8 cellular contexts compared by ENCODE assay signal in the genomic region with DNA sequence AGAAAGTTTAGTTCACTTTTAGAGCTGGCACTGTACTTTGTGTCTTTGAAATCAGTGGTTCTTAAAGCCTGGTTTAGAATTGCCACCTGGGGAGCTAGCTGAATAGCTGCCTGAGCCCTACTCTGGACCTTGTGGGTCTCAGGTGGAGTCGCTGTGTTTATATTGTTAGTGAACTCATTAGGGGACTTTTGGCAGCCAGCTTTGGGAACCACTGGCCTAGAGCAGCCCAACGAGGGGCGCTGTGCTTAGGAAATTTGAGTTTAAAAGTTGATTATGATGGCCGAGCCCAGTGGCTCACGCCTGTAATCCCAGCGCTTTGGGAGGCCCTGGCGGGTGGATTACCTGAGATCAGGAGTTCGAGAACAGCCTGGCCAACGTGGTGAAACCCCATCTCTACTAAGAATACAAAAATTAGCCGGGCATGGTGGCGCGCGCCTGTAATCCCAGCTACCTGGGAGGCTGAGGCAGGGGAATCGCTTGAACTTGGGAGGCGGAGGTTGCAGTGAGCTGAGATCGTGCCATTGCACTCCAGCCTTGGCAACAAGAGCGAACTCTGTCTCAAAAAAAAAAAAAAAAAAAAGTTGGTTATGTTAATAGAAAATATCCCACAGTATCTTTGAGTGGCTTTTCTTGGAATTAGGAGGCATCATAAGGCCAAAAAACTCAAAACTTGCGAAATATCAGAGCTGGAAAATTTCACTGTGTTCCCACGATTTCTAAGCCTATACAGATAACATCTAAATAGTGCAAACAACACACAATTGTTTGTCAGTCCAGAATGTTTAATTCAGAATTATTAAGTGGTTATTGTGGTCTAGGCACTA. TPM values are rescaled to one million over a fixed set of nuclear protein-coding genes. Genes with fewer than 3 reads are reported as not detected.
A peak's percentile ranks its signal among the peaks of the same experiment; 100 is the strongest.
DNase-seq lines count a peak whose midpoint lies in the region; ATAC-seq and TF ChIP-seq lines count a peak whose summit lies in the region.

No MANE protein-coding gene starts in this region.

- peak overlapping the region; percentile 20 for H3K27ac ChIP-seq in C4-2B

- ATAC-seq in GM19452 (IDR thresholded peaks at IDR 0.05; ENCODE audit: unreplicated experiment) (peak; percentile 1), HG03521 (IDR thresholded peaks at IDR 0.05; ENCODE audit: unreplicated experiment) (peak; percentile 1), HG03460 (IDR thresholded peaks at IDR 0.05; ENCODE audit: unreplicated experiment) (no peak)
- ATAC-seq in activated naive CD4-positive, alpha-beta T cell treated with anti-CD3 and anti-CD28 coated beads, Interleukin-2, amount 50 U/mL, for 72 hours: peak; percentile 1 to 3
- ATAC-seq in stimulated activated naive CD8-positive, alpha-beta T cell treated with anti-CD3 and anti-CD28 coated beads, Interleukin-15, Interleukin-2, amounts not matched to agents 100 U/mL and 50 U/mL, for 24 hours: no peak

- H3K36me3 Mint-ChIP-seq in activated naive CD4-positive, alpha-beta T cell treated with anti-CD3 and anti-CD28 coated beads, Interleukin-2, amount 50 U/mL, for 72 hours: peaks cover 14 to 16% of the 10 kb centered on the region in 2 donors

- peak overlapping the region; percentile 63 to 93 for H3K27ac Mint-ChIP-seq in activated naive CD4-positive, alpha-beta T cell treated with anti-CD3 and anti-CD28 coated beads, Interleukin-2, amount 50 U/mL, for 72 hours

- H3K9me3 Mint-ChIP-seq in activated naive CD4-positive, alpha-beta T cell treated with anti-CD3 and anti-CD28 coated beads, Interleukin-2, amount 50 U/mL, for 72 hours: peaks cover 0 to 5% of the 10 kb centered on the region in 2 donors

- no peak for TF ChIP-seq CTCF in C4-2B (conservative IDR thresholded peaks at IDR 0.05)

- peak in 1 of 2 donors; percentile 9 for DNase-seq in activated naive CD4-positive, alpha-beta T cell treated with anti-CD3 and anti-CD28 coated beads, Interleukin-2, amount 50 U/mL, for 72 hours (ENCODE audit: low spot score in 2 of 2)
- DNase-seq in iPS-NIHi7 (ENCODE audit: extremely low spot score): peak; percentile 29
- DNase-seq in stimulated activated naive CD8-positive, alpha-beta T cell treated with anti-CD3 and anti-CD28 coated beads, Interleukin-15, Interleukin-2, amounts not matched to agents 100 U/mL and 50 U/mL, for 24 hours: peak; percentile 14
- DNase-seq in NK-92 treated with Interleukin-12 subunit alpha and Interleukin-12 subunit beta, amount 100 ng/mL, for 24 hours (lab: John Stamatoyannopoulos, UW): no peak

RNA-seq across cellular contexts. Expression of gene MCCC2, which starts 0.8 kb away (rescaled TPM):
- total RNA-seq in activated naive CD4-positive, alpha-beta T cell treated with anti-CD3 and anti-CD28 coated beads, Interleukin-2, amount 50 U/mL, for 72 hours: 10 to 100 TPM; 55.0 to 57.6 TPM

Comparison
In these comparisons a context has a peak if more than half of its experiments do, and no peak if none do; other contexts are left out.
1. ATAC-seq: peak in GM19452 (single experiment), HG03521 (single experiment) and activated naive CD4-positive, alpha-beta T cell treated with anti-CD3 and anti-CD28 coated beads, Interleukin-2, amount 50 U/mL, for 72 hours (2 of 2); none in stimulated activated naive CD8-positive, alpha-beta T cell treated with anti-CD3 and anti-CD28 coated beads, Interleukin-15, Interleukin-2, amounts not matched to agents 100 U/mL and 50 U/mL, for 24 hours (single experiment) and HG03460 (single experiment).